ENCODE assay signal across 15 cellular contexts in the genomic region with DNA sequence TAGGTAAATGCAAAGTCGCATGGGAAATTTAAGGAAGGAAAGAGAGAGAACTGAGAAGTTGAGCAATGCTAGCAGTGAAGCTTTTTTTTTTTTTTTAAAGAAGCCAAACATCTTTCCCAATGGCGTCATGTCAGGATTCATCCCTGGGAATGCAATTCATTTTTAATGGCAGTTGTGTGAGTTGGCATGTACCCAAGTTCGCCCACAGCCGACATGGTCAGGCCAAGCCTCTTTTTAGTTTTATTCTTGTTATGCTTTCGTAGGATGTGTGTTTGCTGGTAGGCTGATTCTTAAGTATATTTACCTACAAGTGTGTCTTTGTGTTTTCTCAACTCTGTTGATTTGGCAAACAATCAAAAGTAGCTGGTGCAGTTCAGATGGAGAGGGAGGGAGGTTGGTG.
DNase-seq lines count a peak whose midpoint lies in the region; ATAC-seq and TF ChIP-seq lines count a peak whose summit lies in the region.
"Had no signal": no experiment of that assay in that cellular context is flagged by ENCODE, and none has a peak within 500 bp of the region (broad histone marks: within the 10 kb centered on the region; RNA-seq: fewer than 3 reads in every experiment).

No MANE protein-coding gene starts in this region.

- DNase-seq in NCI-H2081 (lab: John Stamatoyannopoulos, UW): peak; percentile 50 to 55
- no peak for DNase-seq in NCI-H2081 treated with DMSO at 0.1 percent for 48 hours (lab: John Stamatoyannopoulos, UW)
- peak; percentile 12 to 51 (median 19) for DNase-seq in NCI-H1417 (lab: John Stamatoyannopoulos, UW)
- DNase-seq in breast epithelium (ENCODE audit: low spot score in 2 of 2): peak; percentile 60 to 75
- DNase-seq in sciatic nerve (ENCODE audit: low spot score): peak; percentile 79
- no peak for DNase-seq in Caco-2
- DNase-seq in posterior cingulate gyrus: no peak
- DNase-seq in activated T-cell treated with anti-CD3 and anti-CD28 coated beads, Interleukin-2, amount 50 U/mL, for 4 hours: no peak
- DNase-seq: activated CD8-positive, alpha-beta memory T cell treated with anti-CD3 and anti-CD28 coated beads for 24 hours; activated naive CD4-positive, alpha-beta T cell treated with anti-CD3 and anti-CD28 coated beads, Interleukin-2, amount 50 U/mL, for 16 hours; foreskin fibroblast; islet precursor cell; naive thymus-derived CD4-positive, alpha-beta T cell; T-helper 9 cell; upper lobe of left lung had no signal

- H3K9me3 Mint-ChIP-seq in Caco-2 (ENCODE audit: unreplicated experiment): no peaks in the 10 kb centered on the region
- no peaks in the 10 kb centered on the region for H3K9me3 Mint-ChIP-seq in activated T-cell treated with anti-CD3 and anti-CD28 coated beads, Interleukin-2, amount 50 U/mL, for 4 hours

- H3K4me1 Mint-ChIP-seq in Caco-2 (ENCODE audit: low read depth, unreplicated experiment): peaks cover 11% of the 10 kb centered on the region
- H3K4me1 Mint-ChIP-seq in activated T-cell treated with anti-CD3 and anti-CD28 coated beads, Interleukin-2, amount 50 U/mL, for 4 hours (ENCODE audit: low read depth): no peaks in the 10 kb centered on the region

- TF ChIP-seq CTCF in breast epithelium (IDR thresholded peaks at IDR 0.05) (no peak), Caco-2 (IDR thresholded peaks at IDR 0.05; ENCODE audit: insufficient read depth in 1 of 2, low read depth in 1 of 2, low read length in 1 of 2, severe bottlenecking in 1 of 2, unreplicated experiment in 1 of 2) (no peak)

- H3K36me3 ChIP-seq in breast epithelium (no peaks in the 10 kb centered on the region), Caco-2 (ENCODE audit: control insufficient read depth, insufficient read depth, low read length) (no peaks in the 10 kb centered on the region)
- H3K36me3 ChIP-seq: upper lobe of left lung had no signal

- no TSS peak for BruUV-seq in Caco-2 (replicated peaks; lab: Mats Ljungman, UMichigan)

- H3K36me3 Mint-ChIP-seq in Caco-2 (ENCODE audit: insufficient read depth, unreplicated experiment): no peaks in the 10 kb centered on the region
- no peaks in the 10 kb centered on the region for H3K36me3 Mint-ChIP-seq in activated T-cell treated with anti-CD3 and anti-CD28 coated beads, Interleukin-2, amount 50 U/mL, for 4 hours (ENCODE audit: insufficient read depth)

- H3K9me3 ChIP-seq in breast epithelium: no peaks in the 10 kb centered on the region
- H3K9me3 ChIP-seq in Caco-2: no peaks in the 10 kb centered on the region
- H3K9me3 ChIP-seq: upper lobe of left lung had no signal

- H3K4me1 ChIP-seq in breast epithelium: no peaks in the 10 kb centered on the region
- H3K4me1 ChIP-seq in Caco-2: no peaks in the 10 kb centered on the region

- H3K27ac ChIP-seq in breast epithelium: no peak overlapping the region
- H3K27ac ChIP-seq: upper lobe of left lung had no signal

- POLR2A ChIA-PET in Caco-2 (lab: Charles Lee): interaction anchor here (0.7 kb wide), 1 partner anchor 30 kb away, joined by 4 read pairs; no protein-coding TSS in a partner anchor

- H3K4me3 ChIP-seq in breast epithelium (no peak overlapping the region), Caco-2 (ENCODE audit: low read depth, low read length) (no peak overlapping the region)
- H3K4me3 ChIP-seq: upper lobe of left lung had no signal

- intact Hi-C loops in breast epithelium (cut with DNase I; ENCODE audit: low total_unique reads): no loop called here
- intact Hi-C loops in sciatic nerve (cut with DNase I): no loop called here
- intact Hi-C loops in Caco-2 (cut with micrococcal nuclease; ENCODE audit: unreplicated experiment): no loop called here
- intact Hi-C loops in posterior cingulate gyrus (cut with DNase I): no loop called here

- H3K4me3 Mint-ChIP-seq in Caco-2 (ENCODE audit: unreplicated experiment): no peak overlapping the region
- H3K4me3 Mint-ChIP-seq in activated T-cell treated with anti-CD3 and anti-CD28 coated beads, Interleukin-2, amount 50 U/mL, for 4 hours: no peak overlapping the region
- H3K4me3 Mint-ChIP-seq: naive thymus-derived CD4-positive, alpha-beta T cell had no signal

- peak; percentile 40 for ATAC-seq in sciatic nerve
- no peak for ATAC-seq in activated T-cell treated with anti-CD3 and anti-CD28 coated beads, Interleukin-2, amount 50 U/mL, for 4 hours
- ATAC-seq: naive thymus-derived CD4-positive, alpha-beta T cell had no signal

- CTCF ChIA-PET in Caco-2 (lab: Charles Lee): no interaction called here

- no peak overlapping the region for H3K27ac Mint-ChIP-seq in Caco-2 (ENCODE audit: unreplicated experiment)

- TF ChIP-seq POLR2A in breast epithelium (IDR thresholded peaks at IDR 0.05): no peak

- H3K27me3 ChIP-seq in breast epithelium: no peaks in the 10 kb centered on the region
- H3K27me3 ChIP-seq in Caco-2 (replicated peaks; ENCODE audit: control insufficient read depth, insufficient read depth, low read length): 0 out of 2 replicates have a peak, but pooled peaks cover 2% of the 10 kb centered on the region
- H3K27me3 ChIP-seq: upper lobe of left lung had no signal

- peaks cover 12% of the 10 kb centered on the region for H3K27me3 Mint-ChIP-seq in Caco-2 (ENCODE audit: insufficient read depth, unreplicated experiment)
- peaks cover 9% of the 10 kb centered on the region for H3K27me3 Mint-ChIP-seq in activated T-cell treated with anti-CD3 and anti-CD28 coated beads, Interleukin-2, amount 50 U/mL, for 4 hours (ENCODE audit: low read depth)

Comparison
In these comparisons a context has a peak if more than half of its experiments do, and no peak if none do; other contexts are left out.
1. DNase-seq: peak in NCI-H2081 (2 of 2), NCI-H1417 (3 of 3), breast epithelium (2 of 2) and sciatic nerve (single experiment); none in NCI-H2081 treated with DMSO at 0.1 percent for 48 hours (single experiment), Caco-2 (0 of 2), posterior cingulate gyrus (0 of 10) and activated T-cell treated with anti-CD3 and anti-CD28 coated beads, Interleukin-2, amount 50 U/mL, for 4 hours (single experiment).